ENCODE assay signal across 8 cellular contexts in the genomic region with DNA sequence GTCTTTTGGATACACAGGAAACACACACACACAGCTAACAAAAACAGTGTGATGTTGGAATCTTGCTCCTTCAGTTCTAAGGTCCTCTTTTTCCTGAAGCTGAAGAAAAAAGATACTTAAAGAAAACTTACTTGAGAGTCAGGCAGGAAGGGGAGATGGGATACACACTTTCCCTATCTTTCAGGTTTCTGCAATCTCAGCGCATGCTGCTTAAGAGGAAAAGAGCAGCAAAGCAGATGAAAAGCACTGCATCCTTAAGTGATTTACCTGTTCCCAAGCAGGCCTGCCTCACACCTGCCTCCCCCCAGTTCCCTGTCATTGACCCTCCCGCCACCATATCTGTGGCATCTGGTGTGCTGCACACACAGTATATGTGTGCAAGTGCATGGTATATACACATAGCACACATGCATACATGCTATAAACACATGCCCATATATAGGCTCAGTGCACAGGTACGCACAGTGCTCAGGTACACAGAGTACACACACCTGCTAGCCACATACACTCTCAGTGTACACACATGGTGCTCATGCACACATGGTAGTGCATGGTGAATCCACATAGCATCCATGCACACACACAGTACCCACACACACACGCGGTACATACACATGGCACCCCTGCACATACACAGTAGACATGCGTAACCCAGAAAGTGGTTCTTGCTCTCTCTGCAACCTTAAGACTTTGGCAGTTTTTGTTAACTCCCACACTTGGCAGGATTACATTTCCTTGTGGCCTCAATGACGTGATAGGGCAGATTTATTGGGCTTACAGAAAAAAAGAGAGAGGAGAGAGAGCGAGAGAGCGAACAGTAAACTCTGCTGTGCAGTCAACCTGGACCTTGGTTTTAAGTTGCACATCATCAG.
DNase-seq lines count a peak whose midpoint lies in the region; ATAC-seq and TF ChIP-seq lines count a peak whose summit lies in the region.

No MANE protein-coding gene starts in this region.

- no peaks in the 10 kb centered on the region for H3K36me3 Mint-ChIP-seq in brain

- H3K9me3 ChIP-seq in MG63 (no peaks in the 10 kb centered on the region), mesodermal cell (ENCODE audit: control insufficient read depth, low read length) (no peaks in the 10 kb centered on the region), uterus (no peaks in the 10 kb centered on the region)

- H3K4me1 Mint-ChIP-seq in brain = peaks cover 86% of the 10 kb centered on the region

- H3K4me1 ChIP-seq in mesodermal cell (ENCODE audit: control insufficient read depth, insufficient read depth, low read length, poor library complexity, severe bottlenecking) (peaks cover 67% of the 10 kb centered on the region), uterus (peaks cover 7 to 11% of the 10 kb centered on the region in 2 donors)

- DNase-seq in MG63 (peak; percentile 76), uterus (no peak), epidermal melanocyte (ENCODE audit: insufficient read length, low spot score) (no peak), D341Med (ENCODE audit: low spot score) (no peak)

- WGBS in mesodermal cell (ENCODE audit: insufficient coverage in 2 of 2), 2 experiments = 98 to 99% methylated on average over 7 to 8 of the region's 9 CpGs

- ATAC-seq in GM18502 (IDR thresholded peaks at IDR 0.05; ENCODE audit: poor library complexity, unreplicated experiment) = peak; percentile 22

- no peak for TF ChIP-seq POLR2A in uterus (IDR thresholded peaks at IDR 0.05)

- H3K27me3 ChIP-seq in MG63 (no peaks in the 10 kb centered on the region), uterus (no peaks in the 10 kb centered on the region)

- H3K9me3 Mint-ChIP-seq in brain = peaks cover 0 to 2% (median 0%) of the 10 kb centered on the region in 5 experiments

- intact Hi-C loops in uterus (cut with DNase I; ENCODE audit: low total_unique reads) = no loop called here

- peak overlapping the region; percentile 86 for H3K27ac ChIP-seq in 22Rv1
- H3K27ac ChIP-seq in mesodermal cell (ENCODE audit: low read depth, low read length, severe bottlenecking) = peak overlapping the region; percentile 69
- peak overlapping the region; percentile 78 to 89 for H3K27ac ChIP-seq in uterus

- TF ChIP-seq CTCF in 22Rv1 (IDR thresholded peaks at IDR 0.05) = no peak
- no peak for TF ChIP-seq CTCF in brain (conservative IDR thresholded peaks at IDR 0.05)
- TF ChIP-seq CTCF in uterus (IDR thresholded peaks at IDR 0.05) = no peak

- no peaks in the 10 kb centered on the region for H3K36me3 ChIP-seq in MG63
- no peaks in the 10 kb centered on the region for H3K36me3 ChIP-seq in mesodermal cell (ENCODE audit: control insufficient read depth, insufficient read depth, low read length)
- no peaks in the 10 kb centered on the region for H3K36me3 ChIP-seq in uterus

- H3K27ac Mint-ChIP-seq in brain = peak overlapping the region in 3 of 5 experiments; percentile 54 to 89 (median 71)

- peak overlapping the region in 2 of 5 experiments; percentile 12 to 28 for H3K4me3 Mint-ChIP-seq in brain

- no peak overlapping the region for H3K4me3 ChIP-seq in MG63
- no peak overlapping the region for H3K4me3 ChIP-seq in mesodermal cell (ENCODE audit: extremely low read depth, insufficient read depth, low read length, poor library complexity, severe bottlenecking)
- no peak overlapping the region for H3K4me3 ChIP-seq in uterus

- H3K27me3 Mint-ChIP-seq in brain = peaks cover 21% of the 10 kb centered on the region
